In the genomic region with DNA sequence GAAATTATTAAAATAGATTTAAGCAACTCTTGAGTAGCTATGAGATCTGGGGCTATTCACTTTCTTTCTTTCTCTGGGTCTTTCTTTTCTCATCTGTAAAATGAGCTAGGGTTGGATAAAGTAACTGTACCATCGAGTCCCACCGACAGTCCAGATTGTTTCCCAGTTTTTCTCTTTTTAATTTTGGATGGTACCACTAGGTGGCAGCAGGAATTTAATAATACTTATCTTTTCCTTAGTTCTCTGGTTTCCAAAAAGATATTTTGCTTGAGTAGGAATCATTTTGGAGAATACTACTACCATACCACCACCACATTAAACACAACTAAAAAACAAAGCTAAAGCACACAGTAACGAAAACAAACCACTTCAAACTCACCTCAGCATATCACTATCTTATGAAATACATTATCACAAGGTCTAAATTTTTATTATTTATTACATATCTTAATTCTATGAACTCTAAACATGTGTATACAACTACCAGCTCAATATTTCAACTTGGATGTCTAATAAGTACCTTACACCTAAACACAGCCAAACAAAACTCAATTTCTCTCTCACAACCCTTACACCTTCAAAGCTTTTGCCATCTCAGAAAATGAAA, we compare ENCODE assay signal across 9 cellular contexts.
DNase-seq lines count a peak whose midpoint lies in the region; ATAC-seq and TF ChIP-seq lines count a peak whose summit lies in the region.
"Had no signal": no experiment of that assay in that cellular context is flagged by ENCODE, and none has a peak within 500 bp of the region (broad histone marks: within the 10 kb centered on the region; RNA-seq: fewer than 3 reads in every experiment).

No MANE protein-coding gene starts in this region.

- no peak overlapping the region for H4K5ac ChIP-seq in H9 (ENCODE audit: insufficient read length, low read depth, low read length)

- H4K20me1 ChIP-seq in H9 (ENCODE audit: control insufficient read depth, insufficient read depth, insufficient read length): no peaks in the 10 kb centered on the region
- no peaks in the 10 kb centered on the region for H4K20me1 ChIP-seq in SU-DHL-6 (ENCODE audit: low read depth, low read length)

- H3K9ac ChIP-seq in H9 (ENCODE audit: extremely low read depth, insufficient read length, low read length) (no peak overlapping the region), SU-DHL-6 (ENCODE audit: low read length) (no peak overlapping the region)

- H3K4me3 Mint-ChIP-seq in H9: no peak overlapping the region
- H3K4me3 Mint-ChIP-seq: central memory CD8-positive, alpha-beta T cell had no signal

- no peak overlapping the region for H3K23ac ChIP-seq in H9 (ENCODE audit: insufficient read length, low read depth, low read length)

- whole genome bisulfite sequencing in H9 (ENCODE audit: extremely low coverage, insufficient read length, low lambda C conversion rate): 100% methylated on average over 1 of the region's 3 CpGs
- WGBS in right cardiac atrium: 23% methylated on average over 3 of the region's 3 CpGs

- no peaks in the 10 kb centered on the region for H3F3A ChIP-seq in SU-DHL-6 (ENCODE audit: insufficient read depth)

- H2AK5ac ChIP-seq in H9 (ENCODE audit: insufficient read length, low read length): no peak overlapping the region

- no peaks in the 10 kb centered on the region for H3K4me1 ChIP-seq in H9 (ENCODE audit: insufficient read depth, low read length)
- no peaks in the 10 kb centered on the region for H3K4me1 ChIP-seq in right cardiac atrium (ENCODE audit: control insufficient read depth, insufficient read depth, low read length)

- H3K9me3 ChIP-seq in H9 (ENCODE audit: control insufficient read depth, low read depth, low read length) (peaks cover 5% of the 10 kb centered on the region), SU-DHL-6 (ENCODE audit: insufficient read depth, low read length) (no peaks in the 10 kb centered on the region), right cardiac atrium (ENCODE audit: control insufficient read depth, low read length) (no peaks in the 10 kb centered on the region)

- H3K36me3 ChIP-seq in SU-DHL-6 (ENCODE audit: low read length) (no peaks in the 10 kb centered on the region), kidney epithelial cell (ENCODE audit: control insufficient read depth, insufficient read depth, low read length) (no peaks in the 10 kb centered on the region)

- no peak overlapping the region for H2BK12ac ChIP-seq in H9 (ENCODE audit: insufficient read length, low read depth, low read length)

- no peaks in the 10 kb centered on the region for H3K79me1 ChIP-seq in H9 (ENCODE audit: insufficient read depth, low read depth, low read length, poor library complexity, severe bottlenecking)

- H4K8ac ChIP-seq in H9 (replicated peaks; ENCODE audit: insufficient read length, low read depth, low read length): no peak overlapping the region

- H3K23me2 ChIP-seq in H9 (ENCODE audit: insufficient read length, low read depth, low read length, poor library complexity, severe bottlenecking): no peaks in the 10 kb centered on the region

- no peak overlapping the region for H2BK120ac ChIP-seq in H9 (ENCODE audit: low read depth, low read length, poor library complexity, severe bottlenecking)

- H4K91ac ChIP-seq in H9 (ENCODE audit: insufficient read length, low read depth, low read length): no peak overlapping the region

- DNase-seq in AG10803 (ENCODE audit: low read depth) (peak; percentile 19), H9 (no peak), kidney epithelial cell (ENCODE audit: low read depth) (no peak), right cardiac atrium (no peak)
- no peak for DNase-seq in stimulated activated naive CD8-positive, alpha-beta T cell treated with anti-CD3 and anti-CD28 coated beads, Interleukin-15, Interleukin-2, amounts not matched to agents 100 U/mL and 50 U/mL, for 24 hours

- H3K79me2 ChIP-seq in H9 (ENCODE audit: insufficient read depth, low read length): no peaks in the 10 kb centered on the region
- H3K79me2 ChIP-seq in SU-DHL-6 (ENCODE audit: insufficient read depth, low read length): no peaks in the 10 kb centered on the region

- H3K4me2 ChIP-seq in H9 (ENCODE audit: insufficient read depth, insufficient read length, low read length) (no peak overlapping the region), SU-DHL-6 (ENCODE audit: low read depth, low read length, poor library complexity, severe bottlenecking) (no peak overlapping the region)

- H3K14ac ChIP-seq in H9 (ENCODE audit: insufficient read depth, low read length): no peak overlapping the region

- H3K9me3 Mint-ChIP-seq in H9: peaks cover 3 to 8% of the 10 kb centered on the region in 2 experiments; a peak in 4 of 5 replicates

- no peak overlapping the region for H2BK15ac ChIP-seq in H9 (ENCODE audit: low read depth, low read length)

- H3K56ac ChIP-seq in H9 (ENCODE audit: insufficient read length, low read depth, low read length): no peak overlapping the region

- H3K27me3 ChIP-seq in H9 (ENCODE audit: insufficient read depth, low read length) (no peaks in the 10 kb centered on the region), SU-DHL-6 (ENCODE audit: low read length) (no peaks in the 10 kb centered on the region), kidney epithelial cell (ENCODE audit: control insufficient read depth, insufficient read depth, low read length) (no peaks in the 10 kb centered on the region), right cardiac atrium (ENCODE audit: control insufficient read depth, insufficient read depth) (no peaks in the 10 kb centered on the region)

- H3K18ac ChIP-seq in H9 (ENCODE audit: insufficient read length, low read depth, low read length): no peak overlapping the region

- no peaks in the 10 kb centered on the region for H3K4me1 Mint-ChIP-seq in H9
- H3K4me1 Mint-ChIP-seq: central memory CD8-positive, alpha-beta T cell had no signal

- H3K27ac ChIP-seq in H9 (ENCODE audit: insufficient read length, low read depth, low read length): no peak overlapping the region
- no peak overlapping the region for H3K27ac ChIP-seq in SU-DHL-6 (ENCODE audit: low read depth, low read length)
- no peak overlapping the region for H3K27ac ChIP-seq in right cardiac atrium (ENCODE audit: low read length)

- no peak overlapping the region for H3K4me3 ChIP-seq in AG10803 (ENCODE audit: low read length)
- H3K4me3 ChIP-seq in SU-DHL-6 (ENCODE audit: insufficient read depth, low read length, poor library complexity, severe bottlenecking): no peak overlapping the region
- no peak overlapping the region for H3K4me3 ChIP-seq in kidney epithelial cell (ENCODE audit: low read depth, low read length)
- H3K4me3 ChIP-seq in right cardiac atrium (ENCODE audit: low read length): no peak overlapping the region

- no peak overlapping the region for H3K27ac Mint-ChIP-seq in H9

- ATAC-seq in stimulated activated naive CD8-positive, alpha-beta T cell treated with anti-CD3 and anti-CD28 coated beads, Interleukin-15, Interleukin-2, amounts not matched to agents 100 U/mL and 50 U/mL, for 24 hours: no peak
- no peak for ATAC-seq in HG02852 (IDR thresholded peaks at IDR 0.05; ENCODE audit: unreplicated experiment)
- ATAC-seq in HG02678 (IDR thresholded peaks at IDR 0.05; ENCODE audit: unreplicated experiment): no peak
- no peak for ATAC-seq in right cardiac atrium

- no peak overlapping the region for H2BK5ac ChIP-seq in H9 (ENCODE audit: insufficient read length, low read length)

- H3K27me3 Mint-ChIP-seq in H9 (ENCODE audit: low read depth): no peaks in the 10 kb centered on the region
- H3K27me3 Mint-ChIP-seq: central memory CD8-positive, alpha-beta T cell had no signal

- H3T11ph ChIP-seq in H9 (ENCODE audit: low read length): no peak overlapping the region

- peak; percentile 63 for TF ChIP-seq CTCF in AG10803 (conservative IDR thresholded peaks at IDR 0.05; ENCODE audit: low read length)
- TF ChIP-seq CTCF in H9 (conservative IDR thresholded peaks at IDR 0.05): peak; percentile 71
- TF ChIP-seq CTCF in SU-DHL-6 (IDR thresholded peaks at IDR 0.05; ENCODE audit: insufficient read depth, low read length, poor library complexity, severe bottlenecking): peak; percentile 49
- TF ChIP-seq CTCF in kidney epithelial cell (IDR thresholded peaks at IDR 0.05; ENCODE audit: insufficient read depth, low read length, poor library complexity, severe bottlenecking): peak; percentile 41

- H3K9me2 ChIP-seq in SU-DHL-6 (replicated peaks; ENCODE audit: insufficient read depth, low read length): no peaks in the 10 kb centered on the region

- intact Hi-C loops in right cardiac atrium (cut with DNase I): no loop called here

- H3K36me3 Mint-ChIP-seq in H9 (ENCODE audit: insufficient read depth in 1 of 3, low read depth in 3 of 3): no peaks in the 10 kb centered on the region; a peak in 1 of 7 replicates

- no peak overlapping the region for H2BK20ac ChIP-seq in H9 (ENCODE audit: low read depth, low read length, poor library complexity, severe bottlenecking)

- H2AFZ ChIP-seq in H9 (ENCODE audit: low read length): no peak overlapping the region
- no peak overlapping the region for H2AFZ ChIP-seq in SU-DHL-6 (ENCODE audit: low read depth, low read length, severe bottlenecking)

- H3K4ac ChIP-seq in H9 (ENCODE audit: low read depth, low read length): no peak overlapping the region
